ENCODE assay signal across 23 cellular contexts in the genomic region with DNA sequence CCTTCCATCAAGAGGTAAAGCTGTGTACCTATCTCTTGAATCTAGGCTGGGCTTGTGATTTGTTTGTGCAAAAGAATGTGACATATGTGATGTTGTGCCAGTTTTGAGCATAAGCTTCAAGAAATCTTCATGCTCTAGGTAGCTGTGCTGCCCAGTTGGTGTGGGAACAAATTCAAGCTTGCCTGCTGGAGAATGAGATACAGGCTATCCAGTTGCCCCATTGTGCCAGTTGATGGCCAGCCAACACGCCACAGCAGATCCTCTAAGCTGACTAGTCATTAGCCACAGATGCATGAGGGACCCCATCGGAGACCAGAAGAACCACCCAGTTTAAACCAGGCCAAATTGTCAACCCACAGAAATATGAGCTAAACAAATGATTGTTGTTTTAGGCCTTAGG.
"Had no signal": no experiment of that assay in that cellular context is flagged by ENCODE, and none has a peak within 500 bp of the region (broad histone marks: within the 10 kb centered on the region; RNA-seq: fewer than 3 reads in every experiment).

No MANE protein-coding gene starts in this region.

- H3K9me3 ChIP-seq: colonic mucosa, esophagus muscularis mucosa, esophagus squamous epithelium, gastrocnemius medialis, gastroesophageal sphincter, heart right ventricle had no signal

- H3K27me3 ChIP-seq: colonic mucosa, dorsolateral prefrontal cortex, esophagus muscularis mucosa, esophagus squamous epithelium, gastrocnemius medialis, gastroesophageal sphincter, heart right ventricle, hepatocyte had no signal

- H3K27ac ChIP-seq: colonic mucosa, coronary artery, dorsolateral prefrontal cortex, epithelial cell of prostate, esophagus muscularis mucosa, esophagus squamous epithelium, foreskin keratinocyte, gastrocnemius medialis, gastroesophageal sphincter, heart right ventricle, hepatocyte had no signal

- ATAC-seq: effector memory CD8-positive, alpha-beta T cell; esophagus mucosa; foreskin keratinocyte; gastrocnemius medialis; gastroesophageal sphincter; heart right ventricle had no signal

- H3K4me3 ChIP-seq: colonic mucosa, coronary artery, dorsolateral prefrontal cortex, esophagus muscularis mucosa, esophagus squamous epithelium, gastrocnemius medialis, gastroesophageal sphincter, heart right ventricle, hepatocyte had no signal

- H3K36me3 ChIP-seq: colonic mucosa, esophagus muscularis mucosa, esophagus squamous epithelium, gastrocnemius medialis, gastroesophageal sphincter, heart right ventricle had no signal

- DNase-seq: colonic mucosa; cortex of kidney; dermis blood vessel endothelial cell; dorsolateral prefrontal cortex; effector CD4-positive, alpha-beta T cell; effector CD8-positive, alpha-beta T cell; effector memory CD4-positive, alpha-beta T cell; effector memory CD8-positive, alpha-beta T cell; endodermal cell; erythroblast; esophagus squamous epithelium; foreskin fibroblast; foreskin keratinocyte; foreskin melanocyte; gastrocnemius medialis; glutamatergic neuron; heart right ventricle had no signal

- H3K4me1 ChIP-seq: colonic mucosa, esophagus muscularis mucosa, esophagus squamous epithelium, foreskin keratinocyte, gastrocnemius medialis, gastroesophageal sphincter, heart right ventricle had no signal
